ENCODE assay signal across 8 cellular contexts in the genomic region with DNA sequence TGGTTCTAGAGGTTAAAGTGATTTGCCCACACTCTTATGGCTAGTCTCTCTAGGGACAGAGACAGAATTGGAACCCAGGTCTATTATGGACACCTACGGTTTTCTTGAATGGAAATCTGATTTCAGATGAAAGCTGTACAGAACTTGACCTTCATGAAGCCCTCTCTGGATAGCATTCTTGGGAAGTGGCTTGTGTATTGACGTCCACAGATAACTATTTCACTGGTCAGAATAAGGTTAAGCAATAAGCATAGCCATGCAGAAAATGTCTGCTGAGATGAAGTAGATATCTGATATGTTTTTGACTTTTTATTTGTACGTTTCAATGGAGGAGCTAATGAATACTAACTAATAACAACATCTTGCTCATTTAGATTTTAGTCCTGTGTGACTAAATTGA. TPM values are rescaled to one million over a fixed set of nuclear protein-coding genes. Genes with fewer than 3 reads are reported as not detected.
DNase-seq lines count a peak whose midpoint lies in the region; ATAC-seq and TF ChIP-seq lines count a peak whose summit lies in the region.

No MANE protein-coding gene starts in this region.

- H3K27me3 ChIP-seq in ACC112 (ENCODE audit: insufficient read depth, low read length) (no peaks in the 10 kb centered on the region), MG63 (no peaks in the 10 kb centered on the region)

- H3K4me1 ChIP-seq in ACC112 (ENCODE audit: control insufficient read depth, insufficient read depth, low read length, unreplicated experiment) = peaks cover 41% of the 10 kb centered on the region

- H3K79me2 ChIP-seq in ACC112 (ENCODE audit: control insufficient read depth, insufficient read depth, low read length, unreplicated experiment) = peaks cover 27% of the 10 kb centered on the region

- peaks cover 11% of the 10 kb centered on the region for H3K36me3 ChIP-seq in ACC112 (ENCODE audit: insufficient read depth, low read length)
- H3K36me3 ChIP-seq in MG63 = peaks cover 32% of the 10 kb centered on the region

- H3K27me3 Mint-ChIP-seq in chondrocyte (ENCODE audit: low read depth) (no peaks in the 10 kb centered on the region), mesothelial cell of epicardium (ENCODE audit: low read depth) (no peaks in the 10 kb centered on the region)

- H3K36me3 Mint-ChIP-seq in chondrocyte (ENCODE audit: low read depth) (peaks cover 3% of the 10 kb centered on the region), mesothelial cell of epicardium (peaks cover 8% of the 10 kb centered on the region)

- H3K4me1 Mint-ChIP-seq in chondrocyte (ENCODE audit: low read depth) (peaks cover 55% of the 10 kb centered on the region), mesothelial cell of epicardium (peaks cover 34% of the 10 kb centered on the region)

- peak overlapping the region; percentile 79 for H3K4me3 Mint-ChIP-seq in chondrocyte (ENCODE audit: unreplicated experiment)
- peak overlapping the region; percentile 79 for H3K4me3 Mint-ChIP-seq in mesothelial cell of epicardium

- H3K27ac ChIP-seq in ACC112 (ENCODE audit: low read depth, low read length) = peak overlapping the region; percentile 81

- H2AFZ ChIP-seq in ACC112 (ENCODE audit: low read length, unreplicated experiment) = peak overlapping the region; percentile 66

- DNase-seq in MG63 (no peak), chondrocyte (ENCODE audit: low spot score) (no peak), mesothelial cell of epicardium (ENCODE audit: low spot score in 2 of 2, unreplicated experiment in 2 of 2) (no peak), COLO668 (lab: John Stamatoyannopoulos, UW; ENCODE audit: unreplicated experiment) (no peak), pons (ENCODE audit: low spot score) (no peak), C1 segment of cervical spinal cord (lab: John Stamatoyannopoulos, UW) (no peak)

- H3K27ac Mint-ChIP-seq in chondrocyte (ENCODE audit: unreplicated experiment) (peak overlapping the region; percentile 87), mesothelial cell of epicardium (peak overlapping the region; percentile 96)

- peak overlapping the region; percentile 94 for H3K4me3 ChIP-seq in ACC112 (ENCODE audit: low read depth, low read length)
- peak overlapping the region; percentile 74 for H3K4me3 ChIP-seq in MG63

- ATAC-seq in GM18907 (IDR thresholded peaks at IDR 0.05; ENCODE audit: unreplicated experiment) = no peak

- H3K9me3 Mint-ChIP-seq in chondrocyte (ENCODE audit: low read depth) (no peaks in the 10 kb centered on the region), mesothelial cell of epicardium (no peaks in the 10 kb centered on the region)

- no peaks in the 10 kb centered on the region for H3K9me3 ChIP-seq in MG63

- TF ChIP-seq CTCF in chondrocyte (IDR thresholded peaks at IDR 0.05) (no peak), mesothelial cell of epicardium (IDR thresholded peaks at IDR 0.05; ENCODE audit: unreplicated experiment) (no peak)

RNA-seq across cellular contexts. Expression of a gene that starts 1.1 kb away (rescaled TPM):
- total RNA-seq in MG63 (2014; rRNA removed; shearing (Covaris generic); ENCODE audit: low replicate concordance) = 7.3 and 8.1 TPM in 2 replicates
- total RNA-seq in chondrocyte = 8.8 to 10.5 TPM (median 9.8 TPM) in 3 replicates
- total RNA-seq in mesothelial cell of epicardium = 15.3 to 15.7 TPM (median 15.6 TPM) in 3 replicates

RNA-seq across cellular contexts. Expression of a gene that starts 10.0 kb away (rescaled TPM):
- 28.1 and 32.5 TPM in 2 replicates for total RNA-seq in MG63 (2014; rRNA removed; shearing (Covaris generic); ENCODE audit: low replicate concordance)
- total RNA-seq in chondrocyte = 71.9 to 93.3 TPM (median 74.2 TPM) in 3 replicates
- total RNA-seq in mesothelial cell of epicardium = 83.0 to 86.0 TPM (median 85.2 TPM) in 3 replicates
